In genomic region chr3:14175383-14176037, GRCh38 we compare ENCODE assay signal across 9 cellular contexts. TPM values are rescaled to one million over a fixed set of nuclear protein-coding genes. Genes with fewer than 3 reads are reported as not detected.
A peak's percentile ranks its signal among the peaks of the same experiment; 100 is the strongest.
DNase-seq lines count a peak whose midpoint lies in the region; ATAC-seq and TF ChIP-seq lines count a peak whose summit lies in the region.
"Had no signal": no experiment of that assay in that cellular context is flagged by ENCODE, and none has a peak within 500 bp of the region (broad histone marks: within the 10 kb centered on the region; RNA-seq: fewer than 3 reads in every experiment).

No MANE protein-coding gene starts in this region.

- H3K27ac ChIP-seq in BLaER1 (no peak overlapping the region), fibroblast of lung (ENCODE audit: insufficient read depth, low read length) (no peak overlapping the region), transverse colon (no peak overlapping the region)
- H3K27ac ChIP-seq: SK-N-MC had no signal

- CTCF ChIA-PET in activated B cell treated with CpG ODN at 0.5 μM for 24 hours (lab: Charles Lee) = no interaction called here

- H3K4me2 ChIP-seq in BLaER1 (peak overlapping the region; percentile 96), fibroblast of lung (ENCODE audit: extremely low read depth, insufficient read depth, low read length) (peak overlapping the region; percentile 33)

- peaks cover 52% of the 10 kb centered on the region for H3K4me1 ChIP-seq in BLaER1
- peaks cover 2% of the 10 kb centered on the region for H3K4me1 ChIP-seq in fibroblast of lung (ENCODE audit: control insufficient read depth, extremely low read depth, insufficient read depth, low read length)
- peaks cover 11 to 36% (median 24%) of the 10 kb centered on the region in 4 donors for H3K4me1 ChIP-seq in transverse colon

- H3K4me3 ChIP-seq in BLaER1 (no peak overlapping the region), fibroblast of lung (replicated peaks in 1 of 4; ENCODE audit: control extremely low read depth in 1 of 4, insufficient read depth in 1 of 4, low read depth in 3 of 4, low read length in 4 of 4) (peak overlapping the region in 1 of 4 experiments; percentile 17), transverse colon (no peak overlapping the region)
- H3K4me3 ChIP-seq: SK-N-MC had no signal

- no peak for TF ChIP-seq EP300 in transverse colon (IDR thresholded peaks at IDR 0.05; ENCODE audit: low read depth)

- peaks cover 61% of the 10 kb centered on the region for H3K4me1 Mint-ChIP-seq in activated B cell treated with CpG ODN at 0.5 μM for 24 hours

- peaks cover 36% of the 10 kb centered on the region for H3K36me3 Mint-ChIP-seq in activated B cell treated with CpG ODN at 0.5 μM for 24 hours (ENCODE audit: low read depth)

- no peak for TF ChIP-seq CTCF in activated B cell treated with CpG ODN at 0.5 μM for 24 hours (IDR thresholded peaks at IDR 0.05)
- TF ChIP-seq CTCF in fibroblast of lung (conservative IDR thresholded peaks at IDR 0.05 in 1 of 2, IDR thresholded peaks at IDR 0.05 in 1 of 2; ENCODE audit: low read depth in 1 of 2, low read length in 2 of 2) = no peak
- TF ChIP-seq CTCF in transverse colon (IDR thresholded peaks at IDR 0.05) = no peak

- H2AFZ ChIP-seq in fibroblast of lung (ENCODE audit: low read length) = no peak overlapping the region

- no peak for DNase-seq in activated B cell treated with CpG ODN at 0.5 μM for 24 hours
- DNase-seq in fibroblast of lung (ENCODE audit: low read depth in 2 of 2) = peak in 1 of 2 donors; percentile 67
- DNase-seq in transverse colon = no peak
- DNase-seq in SHP77 (lab: John Stamatoyannopoulos, UW) = no peak
- DNase-seq in left colon = no peak
- no peak for DNase-seq in NCI-H187 treated with DMSO at 0.1 percent for 48 hours (lab: John Stamatoyannopoulos, UW)

- H3K36me3 ChIP-seq in BLaER1 = peaks cover 27% of the 10 kb centered on the region
- peaks cover 6% of the 10 kb centered on the region for H3K36me3 ChIP-seq in fibroblast of lung (ENCODE audit: control insufficient read depth, insufficient read depth, low read length)
- peaks cover 0 to 25% (median 8%) of the 10 kb centered on the region in 4 donors for H3K36me3 ChIP-seq in transverse colon

- H3K27me3 Mint-ChIP-seq in activated B cell treated with CpG ODN at 0.5 μM for 24 hours = no peaks in the 10 kb centered on the region

- POLR2A ChIA-PET in activated B cell treated with CpG ODN at 0.5 μM for 24 hours (lab: Charles Lee) = interaction anchor here (0.5 to 1.2 kb wide), 5 partner anchors 50 to 1096 kb away, joined by 3 to 4 read pairs (median 3); partner anchors contain the start of genes CHCHD4 and TMEM43

- in situ Hi-C loops in transverse colon (cut with MboI; ENCODE audit: low pct_ligation_motif_present in 1 of 4, low pct_unique_long_range_greater_than_20kb in 1 of 4, low sequenced_read_pairs in 3 of 4) = loop anchor here in 1 of 4 donors (10.0 to 25.0 kb wide), 2 partner anchors 51 to 487 kb away; partner anchors contain the start of genes CCDC174, CHCHD4 and TMEM43

- ATAC-seq in HG02763 (IDR thresholded peaks at IDR 0.05; ENCODE audit: unreplicated experiment) = peak; percentile 23
- no peak for ATAC-seq in activated B cell treated with CpG ODN at 0.5 μM for 24 hours (ENCODE audit: low read depth)
- no peak for ATAC-seq in left colon

- no peaks in the 10 kb centered on the region for H3K9me3 ChIP-seq in BLaER1
- H3K9me3 ChIP-seq in fibroblast of lung (ENCODE audit: control insufficient read depth, insufficient read depth, low read depth, low read length) = no peaks in the 10 kb centered on the region
- no peaks in the 10 kb centered on the region for H3K9me3 ChIP-seq in transverse colon

- intact Hi-C loops in activated B cell treated with CpG ODN at 0.5 μM for 24 hours (cut with micrococcal nuclease) (loop anchor here (2.0 to 10.0 kb wide), 3 partner anchors 17 to 1693 kb away; partner anchors contain the start of gene TSEN2), transverse colon (cut with DNase I; ENCODE audit: low total_unique reads) (no loop called here), left colon (cut with DNase I, micrococcal nuclease) (loop anchor here in 1 of 2 donors (5.0 to 10.0 kb wide), 2 partner anchors 48 to 281 kb away; partner anchors contain the start of gene TMEM43)

- H3K9me3 Mint-ChIP-seq in activated B cell treated with CpG ODN at 0.5 μM for 24 hours = no peaks in the 10 kb centered on the region

- H3K79me2 ChIP-seq in fibroblast of lung (ENCODE audit: control insufficient read depth, insufficient read depth, low read length) = peaks cover 48% of the 10 kb centered on the region

- 45 to 53% methylated on average over 1 to 3 of the region's 3 CpGs for WGBS in transverse colon (ENCODE audit: low coverage in 1 of 2), 2 donors

- H4K20me1 ChIP-seq in BLaER1 = peaks cover 70% of the 10 kb centered on the region
- H4K20me1 ChIP-seq in fibroblast of lung (ENCODE audit: control insufficient read depth, extremely low read depth, insufficient read depth, low read length) = no peaks in the 10 kb centered on the region

- H3K27ac Mint-ChIP-seq in activated B cell treated with CpG ODN at 0.5 μM for 24 hours = peak overlapping the region; percentile 75

- peak overlapping the region; percentile 42 for H3K4me3 Mint-ChIP-seq in activated B cell treated with CpG ODN at 0.5 μM for 24 hours

- H3K9ac ChIP-seq in BLaER1 = no peak overlapping the region
- no peak overlapping the region for H3K9ac ChIP-seq in fibroblast of lung (ENCODE audit: insufficient read depth, low read length)

- TF ChIP-seq POLR2A in transverse colon (IDR thresholded peaks at IDR 0.05) = no peak

- no peaks in the 10 kb centered on the region for H3K27me3 ChIP-seq in BLaER1
- no peaks in the 10 kb centered on the region for H3K27me3 ChIP-seq in fibroblast of lung (ENCODE audit: control insufficient read depth, insufficient read depth, low read length)
- H3K27me3 ChIP-seq in transverse colon = no peaks in the 10 kb centered on the region

RNA-seq across cellular contexts. Expression of gene XPC, which starts 2.9 kb away (rescaled TPM):
- total RNA-seq in activated B cell treated with CpG ODN at 0.5 μM for 24 hours = 35.4 and 35.6 TPM in 2 replicates
- 64.5 and 95.6 TPM in 2 replicates for total RNA-seq in fibroblast of lung
- 18.4 and 19.0 TPM in 2 replicates for polyA plus RNA-seq in fibroblast of lung
- polyA plus RNA-seq in fibroblast of lung (2012) = 25.8 and 29.0 TPM in 2 replicates
- polyA minus RNA-seq in fibroblast of lung (ENCODE audit: low replicate concordance) = 24.4 and 26.2 TPM in 2 replicates
- 100 to 1,000 TPM in 1 of 4 donors, 10 to 100 TPM in 3; 30.7 to 287 (median 46.6) TPM for total RNA-seq in transverse colon
- 10 to 100 TPM; 19.7 to 22.4 TPM for total RNA-seq in left colon

RNA-seq across cellular contexts. Expression of gene LSM3, which starts 3.1 kb away (rescaled TPM):
- total RNA-seq in activated B cell treated with CpG ODN at 0.5 μM for 24 hours = 12.9 and 14.2 TPM in 2 replicates
- total RNA-seq in fibroblast of lung = 5.1 and 5.9 TPM in 2 replicates
- polyA plus RNA-seq in fibroblast of lung = 14.9 and 20.0 TPM in 2 replicates
- polyA plus RNA-seq in fibroblast of lung (2012) = 17.8 and 21.3 TPM in 2 replicates
- polyA minus RNA-seq in fibroblast of lung (ENCODE audit: low replicate concordance) = 0.44 and 3.1 TPM in 2 replicates
- total RNA-seq in transverse colon = 1 to 10 TPM; 5.6 to 9.6 (median 8.0) TPM
- 1 to 10 TPM; 9.1 to 9.9 TPM for total RNA-seq in left colon

RNA-seq across cellular contexts. Expression of gene TMEM43, which starts 50.7 kb away (rescaled TPM):
- total RNA-seq in activated B cell treated with CpG ODN at 0.5 μM for 24 hours (30.7 and 32.3 TPM in 2 replicates), fibroblast of lung (87.1 and 114 TPM in 2 replicates), transverse colon (100 to 1,000 TPM in 1 of 4 donors, 10 to 100 TPM in 3; 30.8 to 128 (median 48.5) TPM), left colon (10 to 100 TPM; 25.3 to 29.2 TPM)
- 116 and 180 TPM in 2 replicates for polyA plus RNA-seq in fibroblast of lung
- polyA plus RNA-seq in fibroblast of lung (2012) = 77.4 and 119 TPM in 2 replicates
- 179 and 201 TPM in 2 replicates for polyA minus RNA-seq in fibroblast of lung (ENCODE audit: low replicate concordance)

RNA-seq across cellular contexts. Expression of gene CHCHD4, which starts 50.8 kb away (rescaled TPM):
- total RNA-seq in activated B cell treated with CpG ODN at 0.5 μM for 24 hours (9.2 and 9.8 TPM in 2 replicates), fibroblast of lung (15.9 and 16.3 TPM in 2 replicates), transverse colon (10 to 100 TPM in 2 of 4 donors, 1 to 10 TPM in 1, under 1 TPM in 1; 0.80 to 22.1 (median 13.5) TPM), left colon (10 to 100 TPM; 17.6 to 18.9 TPM)
- 12.7 and 14.7 TPM in 2 replicates for polyA plus RNA-seq in fibroblast of lung
- 9.6 and 12.4 TPM in 2 replicates for polyA plus RNA-seq in fibroblast of lung (2012)
- polyA minus RNA-seq in fibroblast of lung (ENCODE audit: low replicate concordance) = 2.0 TPM in 1 of 2 replicates, not detected in the other
